Comparison of ENCODE assay signal across 14 cellular contexts in the genomic region with DNA sequence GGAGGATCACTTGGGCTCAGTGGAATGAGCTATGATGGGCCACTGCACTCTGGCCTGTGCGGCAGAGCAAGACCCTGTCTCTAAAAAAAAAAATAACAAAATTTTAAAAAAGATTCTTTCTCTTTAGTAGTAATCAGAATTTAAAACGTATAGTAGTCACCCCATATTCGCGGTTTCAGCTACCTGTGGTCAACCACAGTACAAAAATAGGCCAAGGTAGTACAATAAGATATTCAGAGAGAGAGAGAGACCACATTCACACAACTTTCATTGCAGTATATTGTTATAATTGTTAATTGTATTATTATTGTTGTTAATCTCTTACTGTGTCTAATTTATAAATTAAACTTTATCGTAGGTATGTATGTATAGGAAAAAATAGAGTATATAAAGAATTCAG. TPM values are rescaled to one million over a fixed set of nuclear protein-coding genes. Genes with fewer than 3 reads are reported as not detected.
A peak's percentile ranks its signal among the peaks of the same experiment; 100 is the strongest.
DNase-seq lines count a peak whose midpoint lies in the region; ATAC-seq and TF ChIP-seq lines count a peak whose summit lies in the region.
"Had no signal": no experiment of that assay in that cellular context is flagged by ENCODE, and none has a peak within 500 bp of the region (broad histone marks: within the 10 kb centered on the region; RNA-seq: fewer than 3 reads in every experiment).

No MANE protein-coding gene starts in this region.

- peak; percentile 94 for ATAC-seq in GM19351 (IDR thresholded peaks at IDR 0.05; ENCODE audit: unreplicated experiment)
- peak; percentile 81 for ATAC-seq in HG02852 (IDR thresholded peaks at IDR 0.05; ENCODE audit: unreplicated experiment)
- peak; percentile 76 for ATAC-seq in HG03571 (IDR thresholded peaks at IDR 0.05; ENCODE audit: unreplicated experiment)

- DNase-seq in GM13976 (ENCODE audit: low spot score) (peak; percentile 32), mucosa of gallbladder (ENCODE audit: low spot score) (no peak), CD1c-positive myeloid dendritic cell (ENCODE audit: extremely low spot score) (no peak), HK-2 (ENCODE audit: unreplicated experiment) (no peak), NCI-H1417 (lab: John Stamatoyannopoulos, UW) (no peak)
- DNase-seq: activated CD4-positive, CD25-positive, alpha-beta regulatory T cell; activated naive CD4-positive, alpha-beta T cell treated with anti-CD3 and anti-CD28 coated beads, Interleukin-2, amount 50 U/mL, for 16 hours; naive B cell; NCI-H1417 treated with DMSO at 0.1 percent for 48 hours; NCI-H524; SIG-M5 had no signal

- in situ Hi-C loops in GM13976 (cut with MboI; ENCODE audit: low sequenced_read_pairs, unreplicated experiment), result no loop called here

- no peak for TF ChIP-seq CTCF in GM13976 (IDR thresholded peaks at IDR 0.05; ENCODE audit: borderline replicate concordance, control extremely low read depth, extremely low read depth, insufficient read depth, missing control alignments)

RNA-seq across cellular contexts. Expression of gene INIP, which starts 18.7 kb away (rescaled TPM):
- total RNA-seq in mucosa of gallbladder, result 21.5 TPM

RNA-seq across cellular contexts. Expression of gene SNX30, which starts 51.3 kb away (rescaled TPM):
- total RNA-seq in mucosa of gallbladder, result 8.9 TPM
